ENCODE assay signal across 15 cellular contexts in the genomic region with DNA sequence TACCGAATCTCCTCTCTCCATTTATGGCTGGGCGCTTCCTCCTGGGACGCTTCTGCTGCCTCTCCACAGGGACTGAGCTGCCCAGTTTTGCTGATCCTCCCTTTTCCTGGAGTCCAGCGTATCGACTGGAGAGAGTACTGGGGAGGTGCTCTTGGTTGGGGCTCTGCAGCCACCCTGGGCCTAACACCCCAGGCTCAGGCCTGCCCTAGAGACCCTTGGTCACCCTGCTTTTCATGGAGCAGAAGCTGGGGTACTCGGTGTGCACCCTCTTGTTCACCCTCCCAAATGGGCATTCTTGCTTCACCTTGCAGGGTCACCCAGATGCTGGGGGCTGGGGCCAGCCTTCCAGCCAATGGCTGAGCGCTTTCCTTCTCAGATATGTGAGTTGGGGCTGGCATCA.
"Had no signal": no experiment of that assay in that cellular context is flagged by ENCODE, and none has a peak within 500 bp of the region (broad histone marks: within the 10 kb centered on the region; RNA-seq: fewer than 3 reads in every experiment).

No MANE protein-coding gene starts in this region.

- H3K27ac ChIP-seq: body of pancreas, left ventricle myocardium inferior, ovary, right lobe of liver, thyroid gland, WERI-Rb-1 had no signal

- H3K27me3 ChIP-seq: body of pancreas, ovary, right lobe of liver, thyroid gland had no signal

- H3K4me1 ChIP-seq: body of pancreas, left ventricle myocardium inferior, right lobe of liver, thyroid gland had no signal

- H3K4me3 Mint-ChIP-seq: activated naive CD4-positive, alpha-beta T cell treated with anti-CD3 and anti-CD28 coated beads for 36 hours; endodermal cell; neural crest cell; stimulated activated memory B cell treated with anti-CD40 and anti-IgM and Interleukin-4, amounts not matched to agents 10 μg/mL and 1 μg/mL and 100 μg/mL, for 72 hours had no signal

- H3K4me3 ChIP-seq: body of pancreas, left ventricle myocardium inferior, ovary, right lobe of liver, smooth muscle cell, thyroid gland had no signal

- H3K36me3 ChIP-seq: left ventricle myocardium inferior, ovary, right lobe of liver, thyroid gland, WERI-Rb-1 had no signal

- DNase-seq: activated CD4-positive, alpha-beta T cell treated with anti-CD3 and anti-CD28 coated beads for 1 hour; activated naive CD4-positive, alpha-beta T cell treated with anti-CD3 and anti-CD28 coated beads for 36 hours; activated T-cell treated with anti-CD3 and anti-CD28 coated beads, Interleukin-2, amount 50 U/mL, for 1 hour; endodermal cell; left ventricle myocardium inferior; mammary epithelial cell; right lobe of liver; stimulated activated CD4-positive, alpha-beta T cell treated with anti-CD3 and anti-CD28 coated beads, Interleukin-4, amount 100 ng/mL, for 24 hours; thyroid gland; WERI-Rb-1 had no signal

- H3K4me1 Mint-ChIP-seq: endodermal cell; stimulated activated memory B cell treated with anti-CD40 and anti-IgM and Interleukin-4, amounts not matched to agents 10 μg/mL and 1 μg/mL and 100 μg/mL, for 72 hours had no signal

- ATAC-seq: body of pancreas; right lobe of liver; stimulated activated memory B cell treated with anti-CD40 and anti-IgM and Interleukin-4, amounts not matched to agents 10 μg/mL and 1 μg/mL and 100 μg/mL, for 72 hours had no signal

- H3K27ac Mint-ChIP-seq: activated naive CD4-positive, alpha-beta T cell treated with anti-CD3 and anti-CD28 coated beads for 36 hours; endodermal cell; stimulated activated memory B cell treated with anti-CD40 and anti-IgM and Interleukin-4, amounts not matched to agents 10 μg/mL and 1 μg/mL and 100 μg/mL, for 72 hours had no signal

- H3K9me3 Mint-ChIP-seq: activated naive CD4-positive, alpha-beta T cell treated with anti-CD3 and anti-CD28 coated beads for 36 hours; endodermal cell; neural crest cell; stimulated activated memory B cell treated with anti-CD40 and anti-IgM and Interleukin-4, amounts not matched to agents 10 μg/mL and 1 μg/mL and 100 μg/mL, for 72 hours had no signal

- H3K36me3 Mint-ChIP-seq: stimulated activated memory B cell treated with anti-CD40 and anti-IgM and Interleukin-4, amounts not matched to agents 10 μg/mL and 1 μg/mL and 100 μg/mL, for 72 hours had no signal

- H3K9me3 ChIP-seq: body of pancreas, left ventricle myocardium inferior, ovary, right lobe of liver, thyroid gland had no signal
